14 cellular contexts compared by ENCODE assay signal in genomic region chr9:98037362-98037761, GRCh38. TPM values are rescaled to one million over a fixed set of nuclear protein-coding genes. Genes with fewer than 3 reads are reported as not detected.
DNase-seq lines count a peak whose midpoint lies in the region; ATAC-seq and TF ChIP-seq lines count a peak whose summit lies in the region.
"Had no signal": no experiment of that assay in that cellular context is flagged by ENCODE, and none has a peak within 500 bp of the region (broad histone marks: within the 10 kb centered on the region; RNA-seq: fewer than 3 reads in every experiment).

No MANE protein-coding gene starts in this region.

- no peaks in the 10 kb centered on the region for H3F3A ChIP-seq in PC-3 (ENCODE audit: low read length, unreplicated experiment)

- TF ChIP-seq CTCF in PC-3 (conservative IDR thresholded peaks at IDR 0.05; ENCODE audit: low read depth, low read length), result no peak

- H4K20me1 ChIP-seq in PC-3 (ENCODE audit: low read length), result no peaks in the 10 kb centered on the region

- H3K4me2 ChIP-seq in PC-3 (ENCODE audit: low read length), result no peak overlapping the region
- H3K4me2 ChIP-seq: neural progenitor cell had no signal

- peak overlapping the region; percentile 58 for H3K27ac Mint-ChIP-seq in stimulated activated effector memory CD8-positive, alpha-beta T cell treated with anti-CD3 and anti-CD28 coated beads, Interleukin-12 subunit alpha, Interleukin-12 subunit beta, amount 100 ng/mL, for 72 hours
- H3K27ac Mint-ChIP-seq in activated naive CD4-positive, alpha-beta T cell treated with anti-CD3 and anti-CD28 coated beads for 36 hours, result no peak overlapping the region
- H3K27ac Mint-ChIP-seq: activated CD4-positive, alpha-beta memory T cell treated with anti-CD3 and anti-CD28 coated beads for 36 hours; CD4-positive, alpha-beta memory T cell; neural progenitor cell; T-cell had no signal

- POLR2A ChIA-PET in PC-3 (lab: Charles Lee; ENCODE audit: unreplicated experiment), result no interaction called here

- intact Hi-C loops in PC-3 (cut with micrococcal nuclease), result no loop called here
- intact Hi-C loops in Right ventricle myocardium inferior (cut with DNase I), result loop anchor here (2.0 kb wide), 3 partner anchors 19 to 115 kb away; partner anchors contain the start of genes NANS and TRMO
- intact Hi-C loops in activated naive CD4-positive, alpha-beta T cell treated with anti-CD3 and anti-CD28 coated beads for 36 hours (cut with micrococcal nuclease), result no loop called here

- peaks cover 8% of the 10 kb centered on the region for H3K4me1 ChIP-seq in PC-3 (ENCODE audit: insufficient read depth, low read length)
- H3K4me1 ChIP-seq: neural progenitor cell had no signal

- H3K4me1 Mint-ChIP-seq in stimulated activated effector memory CD8-positive, alpha-beta T cell treated with anti-CD3 and anti-CD28 coated beads, Interleukin-12 subunit alpha, Interleukin-12 subunit beta, amount 100 ng/mL, for 72 hours, result peaks cover 10% of the 10 kb centered on the region
- peaks cover 14% of the 10 kb centered on the region for H3K4me1 Mint-ChIP-seq in activated naive CD4-positive, alpha-beta T cell treated with anti-CD3 and anti-CD28 coated beads for 36 hours (ENCODE audit: low read depth)

- H3K9me2 ChIP-seq in PC-3 (replicated peaks; ENCODE audit: low read length), result no peaks in the 10 kb centered on the region

- no peaks in the 10 kb centered on the region for H3K27me3 Mint-ChIP-seq in activated naive CD4-positive, alpha-beta T cell treated with anti-CD3 and anti-CD28 coated beads for 36 hours (ENCODE audit: low read depth)

- no peak overlapping the region for H3K4me3 ChIP-seq in PC-3 (ENCODE audit: low read length)
- H3K4me3 ChIP-seq: neural progenitor cell had no signal

- H3K4me3 Mint-ChIP-seq in stimulated activated effector memory CD8-positive, alpha-beta T cell treated with anti-CD3 and anti-CD28 coated beads, Interleukin-12 subunit alpha, Interleukin-12 subunit beta, amount 100 ng/mL, for 72 hours, result no peak overlapping the region
- no peak overlapping the region for H3K4me3 Mint-ChIP-seq in activated naive CD4-positive, alpha-beta T cell treated with anti-CD3 and anti-CD28 coated beads for 36 hours
- H3K4me3 Mint-ChIP-seq: activated CD4-positive, alpha-beta memory T cell treated with anti-CD3 and anti-CD28 coated beads for 36 hours; CD4-positive, alpha-beta memory T cell; neural progenitor cell; T-cell had no signal

- H3K9me3 ChIP-seq in PC-3 (ENCODE audit: low read length), result no peaks in the 10 kb centered on the region

- CTCF ChIA-PET in PC-3 (lab: Charles Lee), result interaction anchor here (0.5 kb wide), 1 partner anchor 148 kb away, joined by 3 read pairs; no protein-coding TSS in a partner anchor
- CTCF ChIA-PET in activated naive CD4-positive, alpha-beta T cell treated with anti-CD3 and anti-CD28 coated beads for 36 hours (lab: Charles Lee), result interaction anchor here (0.8 to 2.5 kb wide), 6 partner anchors 8 to 136 kb away, joined by 3 to 13 read pairs (median 4); partner anchors contain the start of gene TRMO

- no TSS peak for BruUV-seq in PC-3 (replicated peaks; lab: Mats Ljungman, UMichigan)

- H3K9me3 Mint-ChIP-seq in stimulated activated effector memory CD8-positive, alpha-beta T cell treated with anti-CD3 and anti-CD28 coated beads, Interleukin-12 subunit alpha, Interleukin-12 subunit beta, amount 100 ng/mL, for 72 hours, result no peaks in the 10 kb centered on the region
- H3K9me3 Mint-ChIP-seq in activated naive CD4-positive, alpha-beta T cell treated with anti-CD3 and anti-CD28 coated beads for 36 hours, result no peaks in the 10 kb centered on the region
- H3K9me3 Mint-ChIP-seq: activated CD4-positive, alpha-beta memory T cell treated with anti-CD3 and anti-CD28 coated beads for 36 hours; CD4-positive, alpha-beta memory T cell; neural progenitor cell; T-cell had no signal

- DNase-seq in GM03348 (ENCODE audit: low spot score) (peak; percentile 44), PC-3 (peak; percentile 31), Right ventricle myocardium inferior (ENCODE audit: missing footprints) (no peak), NCI-H82 (lab: John Stamatoyannopoulos, UW) (no peak), NK-92 (lab: John Stamatoyannopoulos, UW; ENCODE audit: unreplicated experiment) (no peak), COR-L47 (lab: John Stamatoyannopoulos, UW) (no peak)
- DNase-seq in stimulated activated effector memory CD8-positive, alpha-beta T cell treated with anti-CD3 and anti-CD28 coated beads, Interleukin-12 subunit alpha, Interleukin-12 subunit beta, amount 100 ng/mL, for 72 hours (ENCODE audit: low spot score in 2 of 2), result no peak
- no peak for DNase-seq in activated naive CD4-positive, alpha-beta T cell treated with anti-CD3 and anti-CD28 coated beads for 36 hours
- DNase-seq: activated CD4-positive, alpha-beta memory T cell treated with anti-CD3 and anti-CD28 coated beads for 36 hours; CD4-positive, alpha-beta memory T cell; GOT3; NCI-H2029 treated with DMSO at 0.1 percent for 48 hours; T-cell had no signal

- H3K9ac ChIP-seq in PC-3 (ENCODE audit: low read length), result no peak overlapping the region
- H3K9ac ChIP-seq: neural progenitor cell had no signal

- H3K79me2 ChIP-seq in PC-3 (ENCODE audit: low read length), result no peaks in the 10 kb centered on the region

- H2AFZ ChIP-seq in PC-3 (ENCODE audit: low read length), result no peak overlapping the region
- H2AFZ ChIP-seq: neural progenitor cell had no signal

- no peaks in the 10 kb centered on the region for H3K36me3 ChIP-seq in PC-3 (ENCODE audit: low read depth, low read length)
- H3K36me3 ChIP-seq: neural progenitor cell had no signal

- ATAC-seq in PC-3 (peak; percentile 62), Right ventricle myocardium inferior (peak; percentile 91)
- ATAC-seq in stimulated activated effector memory CD8-positive, alpha-beta T cell treated with anti-CD3 and anti-CD28 coated beads, Interleukin-12 subunit alpha, Interleukin-12 subunit beta, amount 100 ng/mL, for 72 hours, result no peak
- ATAC-seq: T-cell had no signal

- H3K27me3 ChIP-seq in PC-3 (ENCODE audit: low read length), result no peaks in the 10 kb centered on the region

- H3K36me3 Mint-ChIP-seq in stimulated activated effector memory CD8-positive, alpha-beta T cell treated with anti-CD3 and anti-CD28 coated beads, Interleukin-12 subunit alpha, Interleukin-12 subunit beta, amount 100 ng/mL, for 72 hours, result no peaks in the 10 kb centered on the region
- no peaks in the 10 kb centered on the region for H3K36me3 Mint-ChIP-seq in activated naive CD4-positive, alpha-beta T cell treated with anti-CD3 and anti-CD28 coated beads for 36 hours (ENCODE audit: low read depth)
- H3K36me3 Mint-ChIP-seq: activated CD4-positive, alpha-beta memory T cell treated with anti-CD3 and anti-CD28 coated beads for 36 hours; CD4-positive, alpha-beta memory T cell; neural progenitor cell; T-cell had no signal

- no peak overlapping the region for H3K27ac ChIP-seq in PC-3 (ENCODE audit: low read length)
- H3K27ac ChIP-seq: neural progenitor cell had no signal

RNA-seq across cellular contexts. Expression of gene NANS, which starts 19.2 kb away (rescaled TPM):
- total RNA-seq in PC-3 (2014; rRNA removed) (93.0 and 94.8 TPM in 2 replicates), Right ventricle myocardium inferior (37.2 TPM)
- 10 to 100 TPM; 46.1 to 51.0 TPM for total RNA-seq in activated naive CD4-positive, alpha-beta T cell treated with anti-CD3 and anti-CD28 coated beads for 36 hours

RNA-seq across cellular contexts. Expression of gene ANP32B, which starts 54.2 kb away (rescaled TPM):
- total RNA-seq in PC-3 (2014; rRNA removed), result 14.8 and 32.6 TPM in 2 replicates
- 54.5 TPM for total RNA-seq in Right ventricle myocardium inferior
- total RNA-seq in activated naive CD4-positive, alpha-beta T cell treated with anti-CD3 and anti-CD28 coated beads for 36 hours, result 100 to 1,000 TPM; 412 to 414 TPM

Comparison
In these comparisons a context has a peak if more than half of its experiments do, and no peak if none do; other contexts are left out.
1. DNase-seq: peak in GM03348 (single experiment) and PC-3 (single experiment); none in Right ventricle myocardium inferior (single experiment), stimulated activated effector memory CD8-positive, alpha-beta T cell treated with anti-CD3 and anti-CD28 coated beads, Interleukin-12 subunit alpha, Interleukin-12 subunit beta, amount 100 ng/mL, for 72 hours (0 of 2), NCI-H82 (single experiment), activated naive CD4-positive, alpha-beta T cell treated with anti-CD3 and anti-CD28 coated beads for 36 hours (single experiment), NK-92 (single experiment) and COR-L47 (single experiment).